ENCODE assay signal across 20 cellular contexts in the genomic region with DNA sequence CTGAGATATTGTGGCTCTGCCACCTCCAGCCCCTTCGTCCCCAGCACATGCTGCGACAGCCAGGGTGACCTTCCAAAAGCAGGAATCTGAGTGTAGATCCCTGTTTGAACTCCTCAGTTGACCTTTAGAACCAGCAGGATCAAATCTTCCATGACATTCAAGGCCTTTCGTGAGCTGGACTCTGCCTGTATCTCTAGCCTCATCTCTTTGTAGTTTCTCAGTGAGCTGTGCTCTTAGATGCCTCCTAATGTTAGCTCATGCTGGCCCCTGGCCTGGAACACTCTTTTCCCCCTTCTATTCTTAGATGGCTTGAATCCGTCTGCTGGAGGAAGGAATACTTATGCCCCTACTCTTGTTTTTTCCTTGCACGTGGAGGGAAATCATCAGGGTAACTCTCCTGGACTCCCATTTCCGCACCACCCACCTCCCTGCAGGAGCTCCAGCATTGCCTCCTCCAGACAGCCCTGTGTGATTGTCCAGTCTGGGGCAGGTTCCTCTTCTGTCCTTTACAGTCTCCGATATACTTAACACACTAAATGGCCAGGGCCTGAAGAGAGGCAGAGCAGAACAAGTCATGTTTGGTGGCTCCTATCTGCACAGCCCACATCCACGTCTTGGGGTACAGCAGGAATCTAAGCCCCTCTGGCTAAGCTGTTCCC. TPM values are rescaled to one million over a fixed set of nuclear protein-coding genes. Genes with fewer than 3 reads are reported as not detected.
DNase-seq lines count a peak whose midpoint lies in the region; ATAC-seq, FAIRE-seq and TF ChIP-seq lines count a peak whose summit lies in the region.
"Had no signal": no experiment of that assay in that cellular context is flagged by ENCODE, and none has a peak within 500 bp of the region (broad histone marks: within the 10 kb centered on the region; RNA-seq: fewer than 3 reads in every experiment).

No MANE protein-coding gene starts in this region.

- no peaks in the 10 kb centered on the region for H3K79me2 ChIP-seq in HepG2 (ENCODE audit: insufficient read depth, low read length)

- 0 out of 5 replicates have a peak, but pooled peaks cover 0 to 3% of the 10 kb centered on the region in 2 experiments for H3K27me3 ChIP-seq in HepG2 (ENCODE audit: control insufficient read depth in 1 of 2, insufficient read depth in 2 of 2, low read length in 2 of 2)
- H3K27me3 ChIP-seq in right lobe of liver, result no peaks in the 10 kb centered on the region
- H3K27me3 ChIP-seq in adrenal gland, result no peaks in the 10 kb centered on the region
- no peaks in the 10 kb centered on the region for H3K27me3 ChIP-seq in CD8-positive, alpha-beta T cell (ENCODE audit: insufficient read depth, low read length)
- H3K27me3 ChIP-seq in left lung, result no peaks in the 10 kb centered on the region

- intact Hi-C loops in HepG2 (cut with micrococcal nuclease; ENCODE audit: unreplicated experiment), result no loop called here
- intact Hi-C loops in right lobe of liver (cut with DNase I), result no loop called here
- intact Hi-C loops in adrenal gland (cut with DNase I), result no loop called here
- intact Hi-C loops in CD8-positive, alpha-beta T cell (cut with DNase I, micrococcal nuclease), result no loop called here
- intact Hi-C loops in left lung (cut with DNase I), result no loop called here

- H3K4me1 ChIP-seq in HepG2 (ENCODE audit: insufficient read depth, low read length) (peaks cover 24% of the 10 kb centered on the region), right lobe of liver (no peaks in the 10 kb centered on the region), adrenal gland (replicated peaks in 1 of 2) (peaks cover 0 to 12% of the 10 kb centered on the region in 2 donors), left lung (no peaks in the 10 kb centered on the region)
- H3K4me1 ChIP-seq in CD8-positive, alpha-beta T cell (ENCODE audit: insufficient read depth, low read length), result no peaks in the 10 kb centered on the region

- peak overlapping the region; percentile 85 for H3K27ac Mint-ChIP-seq in nephron progenitor cell
- no peak overlapping the region for H3K27ac Mint-ChIP-seq in CD8-positive, alpha-beta T cell
- H3K27ac Mint-ChIP-seq: HFFc6 had no signal

- H3K4me2 ChIP-seq in HepG2 (ENCODE audit: low read depth, low read length), result peak overlapping the region; percentile 13; the same call in 1 of the 2 replicates

- H4K20me1 ChIP-seq in HepG2 (ENCODE audit: insufficient read depth, low read length), result no peaks in the 10 kb centered on the region

- no peak for FAIRE-seq in HepG2 (lab: Jason Lieb, UNC)
- FAIRE-seq: GM12892 had no signal

- BruUV-seq in HepG2 (replicated peaks; lab: Mats Ljungman, UMichigan), result no TSS peak

- TF ChIP-seq CTCF in HepG2 (CRISPR knock-in tag; IDR thresholded peaks at IDR 0.05), result 0 out of 2 replicates have a peak, but pooled peaks have one; percentile 9
- no peak for TF ChIP-seq CTCF in right lobe of liver (IDR thresholded peaks at IDR 0.05)
- TF ChIP-seq CTCF in adrenal gland (IDR thresholded peaks at IDR 0.05), result no peak
- no peak for TF ChIP-seq CTCF in nephron progenitor cell (IDR thresholded peaks at IDR 0.05)
- no peak for TF ChIP-seq CTCF in CD8-positive, alpha-beta T cell (IDR thresholded peaks at IDR 0.05)
- no peak for TF ChIP-seq CTCF in left lung (IDR thresholded peaks at IDR 0.05)

- no peak for TF ChIP-seq EP300 in HepG2 (IDR thresholded peaks at IDR 0.05; ENCODE audit: low read depth in 2 of 2, low read length in 2 of 2)
- TF ChIP-seq EP300 in HepG2 (CRISPR knock-in tag; IDR thresholded peaks at IDR 0.05; ENCODE audit: borderline replicate concordance), result no peak

- no peak overlapping the region for H2AFZ ChIP-seq in HepG2 (ENCODE audit: low read length)

- peaks cover 3% of the 10 kb centered on the region for H3K9me3 Mint-ChIP-seq in nephron progenitor cell
- H3K9me3 Mint-ChIP-seq in CD8-positive, alpha-beta T cell, result no peaks in the 10 kb centered on the region
- H3K9me3 Mint-ChIP-seq: CD4-positive, alpha-beta memory T cell; HFFc6 had no signal

- H3K9ac ChIP-seq in HepG2 (ENCODE audit: insufficient read depth, low read depth, low read length), result no peak overlapping the region

- H3K4me3 ChIP-seq in HepG2 (replicated peaks in 1 of 3; ENCODE audit: insufficient read depth in 1 of 3, low read depth in 2 of 3, low read length in 3 of 3) (no peak overlapping the region), right lobe of liver (no peak overlapping the region), adrenal gland (no peak overlapping the region), left lung (no peak overlapping the region)
- H3K4me3 ChIP-seq in CD8-positive, alpha-beta T cell (ENCODE audit: low read depth, low read length), result no peak overlapping the region

- TF ChIP-seq POLR2A in HepG2 (IDR thresholded peaks at IDR 0.05; ENCODE audit: insufficient read depth in 1 of 2, low read depth in 2 of 2, low read length in 2 of 2), result no peak
- no peak for TF ChIP-seq POLR2A in right lobe of liver (IDR thresholded peaks at IDR 0.05)
- TF ChIP-seq POLR2A in adrenal gland (IDR thresholded peaks at IDR 0.05), result no peak

- DNase-seq in HepG2 (ENCODE audit: low spot score) (peak; percentile 29), right lobe of liver (no peak), adrenal gland (peak in 4 of 7 donors; percentile 7 to 42 (median 27)), nephron progenitor cell (no peak), left lung (no peak)
- no peak for DNase-seq in CD8-positive, alpha-beta T cell
- DNase-seq: ACHN; CD4-positive, alpha-beta memory T cell; COR-L47; DND-41; GDM1; GOT3; HCEC 1CT; HFFc6; IMR-90; KBM-7 had no signal

- H3K27ac ChIP-seq in HepG2 (ENCODE audit: extremely low read length, insufficient read depth, low read length) (peak overlapping the region; percentile 26), right lobe of liver (no peak overlapping the region), adrenal gland (peak overlapping the region in 1 of 5 donors; percentile 35), left lung (no peak overlapping the region)
- no peak overlapping the region for H3K27ac ChIP-seq in CD8-positive, alpha-beta T cell (ENCODE audit: low read depth, low read length)
- H3K27ac ChIP-seq: C4-2B had no signal

- H3K4me3 Mint-ChIP-seq in nephron progenitor cell, result no peak overlapping the region
- H3K4me3 Mint-ChIP-seq in CD8-positive, alpha-beta T cell, result no peak overlapping the region
- H3K4me3 Mint-ChIP-seq: CD4-positive, alpha-beta memory T cell; HFFc6 had no signal

- peaks cover 77% of the 10 kb centered on the region for H3K4me1 Mint-ChIP-seq in nephron progenitor cell
- no peaks in the 10 kb centered on the region for H3K4me1 Mint-ChIP-seq in CD8-positive, alpha-beta T cell (ENCODE audit: low read depth)
- H3K4me1 Mint-ChIP-seq: CD4-positive, alpha-beta memory T cell had no signal

- peaks cover 44% of the 10 kb centered on the region for H3K27me3 Mint-ChIP-seq in nephron progenitor cell (ENCODE audit: low read depth, poor library complexity)
- no peaks in the 10 kb centered on the region for H3K27me3 Mint-ChIP-seq in CD8-positive, alpha-beta T cell (ENCODE audit: low read depth)

- WGBS in HepG2 (ENCODE audit: low lambda C conversion rate), result 24% methylated on average over 7 of the region's 8 CpGs
- 81% methylated on average over 8 of the region's 8 CpGs for WGBS in right lobe of liver (ENCODE audit: insufficient coverage, low coverage, low lambda C conversion rate, missing lambda C conversion rate)
- WGBS in adrenal gland, 4 donors, result 58 to 65% (median 62%) methylated on average over 8 of the region's 8 CpGs

- POLR2A ChIA-PET in HepG2 (lab: Yijun Ruan, JAX), result no interaction called here
- POLR2A ChIA-PET in CD8-positive, alpha-beta T cell (lab: Charles Lee), result interaction anchor here (0.5 kb wide), 1 partner anchor 58 kb away, joined by 4 read pairs; no protein-coding TSS in a partner anchor

- no peak for TF ChIP-seq RAD21 in HepG2 (CRISPR knock-in tag; IDR thresholded peaks at IDR 0.05)

- no peaks in the 10 kb centered on the region for H3K36me3 ChIP-seq in HepG2 (replicated peaks in 1 of 2; ENCODE audit: control insufficient read depth in 1 of 2, insufficient read depth in 2 of 2, low read length in 2 of 2)
- no peaks in the 10 kb centered on the region for H3K36me3 ChIP-seq in right lobe of liver
- H3K36me3 ChIP-seq in adrenal gland (replicated peaks in 1 of 2), result no peaks in the 10 kb centered on the region
- H3K36me3 ChIP-seq in CD8-positive, alpha-beta T cell (ENCODE audit: insufficient read depth, low read length), result no peaks in the 10 kb centered on the region
- H3K36me3 ChIP-seq in left lung, result no peaks in the 10 kb centered on the region

- CTCF ChIA-PET in HepG2 (lab: Yijun Ruan, JAX; ENCODE audit: low intra/inter-chr PET ratio, low total read pairs), result no interaction called here
- CTCF ChIA-PET in CD8-positive, alpha-beta T cell (lab: Charles Lee), result no interaction called here

- ATAC-seq in HepG2 (peak; percentile 82), right lobe of liver (no peak), left lung (no peak), HG02938 (IDR thresholded peaks at IDR 0.05; ENCODE audit: unreplicated experiment) (no peak)
- ATAC-seq in CD8-positive, alpha-beta T cell, result no peak

- peaks cover under 1% of the 10 kb centered on the region for H3K36me3 Mint-ChIP-seq in nephron progenitor cell (ENCODE audit: low read depth)
- no peaks in the 10 kb centered on the region for H3K36me3 Mint-ChIP-seq in CD8-positive, alpha-beta T cell
- H3K36me3 Mint-ChIP-seq: CD4-positive, alpha-beta memory T cell had no signal

- in situ Hi-C loops in HepG2 (cut with HindIII; ENCODE audit: extremely low pct_ligation_motif_present, low pct_unique_long_range_greater_than_20kb), result no loop called here

- H3K9me3 ChIP-seq in HepG2 (ENCODE audit: low read length) (no peaks in the 10 kb centered on the region), right lobe of liver (no peaks in the 10 kb centered on the region), adrenal gland (replicated peaks in 1 of 3) (no peaks in the 10 kb centered on the region), left lung (no peaks in the 10 kb centered on the region)
- H3K9me3 ChIP-seq in CD8-positive, alpha-beta T cell (ENCODE audit: low read length), result no peaks in the 10 kb centered on the region

RNA-seq across cellular contexts. Expression of a gene that starts 26.7 kb away (rescaled TPM):
- total RNA-seq in HepG2 (2016; rRNA removed; fragmentation: Illumina TruSeq; extraction: Trizol) (not detected in 2 replicates), right lobe of liver (under 1 TPM in 1 of 6 experiments, not detected in 5; 0.53 TPM), adrenal gland (1 to 10 TPM in 3 of 8 donors, under 1 TPM in 5; 0.24 to 4.5 (median 0.82) TPM), left lung (not detected)
- not detected in 2 replicates for total RNA-seq in HepG2 (2016; cell fraction: cytosol; rRNA removed; fragmentation: Illumina TruSeq; extraction: Trizol; ENCODE audit: low read depth)
- total RNA-seq in HepG2 (2016; cell fraction: insoluble cytoplasmic fraction; rRNA removed; fragmentation: Illumina TruSeq; extraction: Trizol), result not detected in 2 replicates
- not detected in 2 replicates for total RNA-seq in HepG2 (2016; cell fraction: membrane; rRNA removed; fragmentation: Illumina TruSeq; extraction: Trizol)
- total RNA-seq in HepG2 (2016; cell fraction: nucleus; rRNA removed; fragmentation: Illumina TruSeq; extraction: Trizol), result not detected in 2 replicates
- polyA plus RNA-seq in HepG2 (2011; rRNA removed) (not detected in 2 replicates), adrenal gland (1 to 10 TPM in 2 of 3 donors, under 1 TPM in 1; 0.34 to 5.7 (median 1.9) TPM)
- not detected in 2 replicates for polyA plus RNA-seq in HepG2 (2011; cell fraction: cytosol; rRNA removed)
- 0.03 TPM in 1 of 2 replicates, not detected in the other for polyA plus RNA-seq in HepG2 (2011; cell fraction: nucleus; rRNA removed)
- not detected in 2 replicates for polyA plus RNA-seq in HepG2 (2012)
- not detected in 2 replicates for polyA plus RNA-seq in HepG2 (2016; cell fraction: cytosol; fragmentation: Illumina TruSeq; extraction: Trizol; ENCODE audit: low read depth)
- polyA plus RNA-seq in HepG2 (2016; cell fraction: insoluble cytoplasmic fraction; fragmentation: Illumina TruSeq; extraction: Trizol; ENCODE audit: low read depth), result not detected in 2 replicates
- polyA plus RNA-seq in HepG2 (2016; cell fraction: membrane; fragmentation: Illumina TruSeq; extraction: Trizol; ENCODE audit: low read depth), result not detected in 2 replicates
- polyA plus RNA-seq in HepG2 (2016; cell fraction: nucleus; fragmentation: Illumina TruSeq; extraction: Trizol; ENCODE audit: insufficient read depth, low read depth), result not detected in 2 replicates
- polyA minus RNA-seq in HepG2 (2011; rRNA and poly(A)+ RNA removed; ENCODE audit: low replicate concordance), result 0.05 and 0.98 TPM in 2 replicates
- polyA minus RNA-seq in HepG2 (2011; cell fraction: cytosol; rRNA and poly(A)+ RNA removed), result not detected in 2 replicates
- polyA minus RNA-seq in HepG2 (2011; cell fraction: nucleus; rRNA and poly(A)+ RNA removed), result not detected in 2 replicates
- not detected for total RNA-seq in CD8-positive, alpha-beta T cell
- total RNA-seq: A172; CD4-positive, alpha-beta memory T cell; HFFc6; IMR-90 had no signal
- polyA plus RNA-seq: CD4-positive, alpha-beta memory T cell; IMR-90 had no signal

RNA-seq across cellular contexts. Expression of a gene that starts 46.9 kb away (rescaled TPM):
- not detected in 2 replicates for total RNA-seq in HepG2 (2016; rRNA removed; fragmentation: Illumina TruSeq; extraction: Trizol)
- not detected in 2 replicates for total RNA-seq in HepG2 (2016; cell fraction: cytosol; rRNA removed; fragmentation: Illumina TruSeq; extraction: Trizol; ENCODE audit: low read depth)
- total RNA-seq in HepG2 (2016; cell fraction: insoluble cytoplasmic fraction; rRNA removed; fragmentation: Illumina TruSeq; extraction: Trizol), result not detected in 2 replicates
- not detected in 2 replicates for total RNA-seq in HepG2 (2016; cell fraction: membrane; rRNA removed; fragmentation: Illumina TruSeq; extraction: Trizol)
- not detected in 2 replicates for total RNA-seq in HepG2 (2016; cell fraction: nucleus; rRNA removed; fragmentation: Illumina TruSeq; extraction: Trizol)
- polyA plus RNA-seq in HepG2 (2011; rRNA removed), result not detected in 2 replicates
- not detected in 2 replicates for polyA plus RNA-seq in HepG2 (2011; cell fraction: cytosol; rRNA removed)
- polyA plus RNA-seq in HepG2 (2011; cell fraction: nucleus; rRNA removed), result not detected in 2 replicates
- 0.64 TPM in 1 of 2 replicates, not detected in the other for polyA plus RNA-seq in HepG2 (2012)
- polyA plus RNA-seq in HepG2 (2016; cell fraction: cytosol; fragmentation: Illumina TruSeq; extraction: Trizol; ENCODE audit: low read depth), result not detected in 2 replicates
- not detected in 2 replicates for polyA plus RNA-seq in HepG2 (2016; cell fraction: insoluble cytoplasmic fraction; fragmentation: Illumina TruSeq; extraction: Trizol; ENCODE audit: low read depth)
- polyA plus RNA-seq in HepG2 (2016; cell fraction: membrane; fragmentation: Illumina TruSeq; extraction: Trizol; ENCODE audit: low read depth), result not detected in 2 replicates
- not detected in 2 replicates for polyA plus RNA-seq in HepG2 (2016; cell fraction: nucleus; fragmentation: Illumina TruSeq; extraction: Trizol; ENCODE audit: insufficient read depth, low read depth)
- not detected in 2 replicates for polyA minus RNA-seq in HepG2 (2011; rRNA and poly(A)+ RNA removed; ENCODE audit: low replicate concordance)
- not detected in 2 replicates for polyA minus RNA-seq in HepG2 (2011; cell fraction: cytosol; rRNA and poly(A)+ RNA removed)
- polyA minus RNA-seq in HepG2 (2011; cell fraction: nucleus; rRNA and poly(A)+ RNA removed), result not detected in 2 replicates
- not detected for total RNA-seq in right lobe of liver
- total RNA-seq in adrenal gland, result 10 to 100 TPM in 3 of 8 donors, 1 to 10 TPM in 2, under 1 TPM in 3; 0.43 to 62.6 (median 3.1) TPM
- 10 to 100 TPM; 16.1 to 57.1 (median 40.7) TPM for polyA plus RNA-seq in adrenal gland
- not detected for total RNA-seq in CD8-positive, alpha-beta T cell
- under 1 TPM in 1 of 2 donors, not detected in 1; 0.10 TPM for total RNA-seq in left lung
- total RNA-seq: CD4-positive, alpha-beta memory T cell; HFFc6; IMR-90 had no signal
- polyA plus RNA-seq: CD4-positive, alpha-beta memory T cell; IMR-90 had no signal

Comparison
In these comparisons a context has a peak if more than half of its experiments do, and no peak if none do; other contexts are left out.
1. DNase-seq: peak in HepG2 (single experiment) and adrenal gland (4 of 7); none in right lobe of liver (0 of 3), nephron progenitor cell (single experiment), CD8-positive, alpha-beta T cell (0 of 7) and left lung (0 of 2).